8 cellular contexts compared by ENCODE assay signal in the genomic region with DNA sequence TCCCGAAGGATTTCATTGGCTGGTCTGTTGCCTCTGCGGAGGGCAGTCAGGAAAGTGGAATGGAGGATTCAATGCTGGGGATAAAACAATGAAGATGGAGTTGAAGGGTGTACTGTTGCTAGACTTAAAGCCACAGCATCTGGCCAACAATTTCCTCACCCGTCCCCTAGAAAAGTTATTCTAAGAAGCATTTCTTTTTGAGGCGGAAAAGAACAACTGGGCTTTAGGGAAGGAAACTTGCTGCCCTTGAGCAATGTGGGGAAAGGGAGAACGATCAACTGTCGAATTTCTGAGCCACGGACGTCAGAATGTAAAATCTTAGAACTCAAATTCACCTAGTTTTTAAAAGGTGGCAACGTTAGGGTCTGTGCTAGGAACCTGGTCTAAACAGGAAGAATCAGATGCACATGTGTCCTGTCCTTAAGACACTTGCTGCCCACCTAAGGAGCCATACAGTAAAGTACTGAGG. TPM values are rescaled to one million over a fixed set of nuclear protein-coding genes. Genes with fewer than 3 reads are reported as not detected.
DNase-seq lines count a peak whose midpoint lies in the region; ATAC-seq lines count a peak whose summit lies in the region.

No MANE protein-coding gene starts in this region.

- H3K36me3 ChIP-seq in ACC112 (ENCODE audit: insufficient read depth, low read length), result no peaks in the 10 kb centered on the region
- peaks cover 4% of the 10 kb centered on the region; the same call in 1 of the 2 replicates for H3K36me3 ChIP-seq in GM23248 (ENCODE audit: low read depth)
- peaks cover 16% of the 10 kb centered on the region for H3K36me3 ChIP-seq in adipocyte (ENCODE audit: control insufficient read depth, insufficient read depth, low read length, severe bottlenecking)
- H3K36me3 ChIP-seq in thymus (ENCODE audit: control insufficient read depth, insufficient read depth), result no peaks in the 10 kb centered on the region

- no peaks in the 10 kb centered on the region for H3K9me3 ChIP-seq in GM23248 (ENCODE audit: low read depth)
- H3K9me3 ChIP-seq in adipocyte (ENCODE audit: control insufficient read depth, low read length), result peaks cover 2% of the 10 kb centered on the region
- H3K9me3 ChIP-seq in thymus (ENCODE audit: control insufficient read depth), result no peaks in the 10 kb centered on the region

- H3K27me3 ChIP-seq in ACC112 (ENCODE audit: insufficient read depth, low read length) (no peaks in the 10 kb centered on the region), GM23248 (replicated peaks; ENCODE audit: insufficient read depth) (no peaks in the 10 kb centered on the region), adipocyte (replicated peaks; ENCODE audit: control insufficient read depth, insufficient read depth, low read length) (no peaks in the 10 kb centered on the region), thymus (ENCODE audit: control insufficient read depth, insufficient read depth) (no peaks in the 10 kb centered on the region)

- peaks cover 16% of the 10 kb centered on the region for H3K79me2 ChIP-seq in ACC112 (ENCODE audit: control insufficient read depth, insufficient read depth, low read length, unreplicated experiment)
- H3K79me2 ChIP-seq in GM23248 (ENCODE audit: insufficient read depth), result peaks cover 25% of the 10 kb centered on the region

- H3K27ac ChIP-seq in ACC112 (ENCODE audit: low read depth, low read length) (peak overlapping the region; percentile 92), GM23248 (peak overlapping the region; percentile 99), thymus (ENCODE audit: low read depth) (peak overlapping the region; percentile 100)

- H3F3A ChIP-seq in GM23248 (ENCODE audit: insufficient read depth), result peaks cover 18% of the 10 kb centered on the region

- no peak for ATAC-seq in GM21619 (IDR thresholded peaks at IDR 0.05; ENCODE audit: unreplicated experiment)
- ATAC-seq in HG02763 (IDR thresholded peaks at IDR 0.05; ENCODE audit: unreplicated experiment), result no peak

- H4K20me1 ChIP-seq in GM23248 (ENCODE audit: insufficient read depth), result no peaks in the 10 kb centered on the region

- WGBS in GM23248 (ENCODE audit: low coverage in 1 of 2, low lambda C conversion rate in 2 of 2, missing lambda C conversion rate in 2 of 2), 2 experiments, result 1 to 6% methylated on average over 9 of the region's 9 CpGs
- 0% methylated on average over 9 of the region's 9 CpGs for WGBS in thymus

- peak overlapping the region; percentile 98 for H3K9ac ChIP-seq in GM23248
- H3K9ac ChIP-seq in adipocyte (ENCODE audit: low read length), result peak overlapping the region; percentile 100

- in situ Hi-C loops in GM23248 (cut with MboI), result no loop called here

- peak overlapping the region; percentile 82 for H3K4me3 ChIP-seq in ACC112 (ENCODE audit: low read depth, low read length)
- H3K4me3 ChIP-seq in GM23248, result peak overlapping the region; percentile 90
- H3K4me3 ChIP-seq in adipocyte (ENCODE audit: low read length), result peak overlapping the region; percentile 99
- H3K4me3 ChIP-seq in thymus (ENCODE audit: low read length), result peak overlapping the region; percentile 94

- H3K4me1 ChIP-seq in ACC112 (ENCODE audit: control insufficient read depth, insufficient read depth, low read length, unreplicated experiment) (no peaks in the 10 kb centered on the region), GM23248 (ENCODE audit: insufficient read depth) (0 out of 2 replicates have a peak, but pooled peaks cover 6% of the 10 kb centered on the region), adipocyte (ENCODE audit: control insufficient read depth, insufficient read depth, low read length) (peaks cover 10% of the 10 kb centered on the region), thymus (ENCODE audit: control insufficient read depth, insufficient read depth, low read length) (peaks cover 5% of the 10 kb centered on the region)

- no peaks in the 10 kb centered on the region for H3K9me2 ChIP-seq in GM23248 (ENCODE audit: insufficient read depth)

- DNase-seq in GM23248 (no peak), adipocyte (ENCODE audit: low read depth) (no peak), kidney tubule cell (ENCODE audit: low spot score) (peak; percentile 91), D341Med (ENCODE audit: low spot score) (no peak)

- peak overlapping the region; percentile 99 for H3K4me2 ChIP-seq in GM23248 (ENCODE audit: unreplicated experiment)

- peak overlapping the region; percentile 63 for H2AFZ ChIP-seq in ACC112 (ENCODE audit: low read length, unreplicated experiment)
- H2AFZ ChIP-seq in GM23248, result peak overlapping the region; percentile 98

RNA-seq across cellular contexts. Expression of a gene that starts 0.7 kb away (rescaled TPM):
- 6.8 and 9.5 TPM in 2 replicates for total RNA-seq in GM23248 (2014; rRNA removed; shearing (Covaris generic))
- polyA plus RNA-seq in GM23248 (2016; fragmentation: Nextera tagmentation; extraction: Ambion mirVana) (30.4 and 35.1 TPM in 2 replicates), thymus (24.6 TPM)

RNA-seq across cellular contexts. Expression of a gene that starts 17.9 kb away (rescaled TPM):
- total RNA-seq in GM23248 (2014; rRNA removed; shearing (Covaris generic)), result 35.3 and 39.7 TPM in 2 replicates
- polyA plus RNA-seq in GM23248 (2016; fragmentation: Nextera tagmentation; extraction: Ambion mirVana) (44.3 and 47.3 TPM in 2 replicates), thymus (108 TPM)
